16 cellular contexts compared by ENCODE assay signal in genomic region chr13:99065250-99066015, GRCh38.
DNase-seq lines count a peak whose midpoint lies in the region; ATAC-seq and TF ChIP-seq lines count a peak whose summit lies in the region.
"Had no signal": no experiment of that assay in that cellular context is flagged by ENCODE, and none has a peak within 500 bp of the region (broad histone marks: within the 10 kb centered on the region; RNA-seq: fewer than 3 reads in every experiment).

No MANE protein-coding gene starts in this region.

- peaks cover 18% of the 10 kb centered on the region for H3K9me3 Mint-ChIP-seq in activated CD4-positive, alpha-beta T cell treated with anti-CD3 and anti-CD28 coated beads, Interleukin-2, amount 10 ng/mL, durations not matched to agents 24 days and 14 days
- peaks cover 9% of the 10 kb centered on the region for H3K9me3 Mint-ChIP-seq in natural killer cell treated with Interleukin-12 subunit alpha and Interleukin-12 subunit beta and Interleukin-15 and Interleukin-18, amount 100 ng/mL, for 72 hours

- 86% methylated on average over 7 of the region's 7 CpGs for WGBS in mammary epithelial cell (ENCODE audit: low coverage, missing lambda C conversion rate)
- WGBS in testis, 2 donors = 92 to 93% methylated on average over 7 of the region's 7 CpGs

- peak overlapping the region; percentile 58 for H3K27ac Mint-ChIP-seq in activated CD4-positive, alpha-beta T cell treated with anti-CD3 and anti-CD28 coated beads, Interleukin-2, amount 10 ng/mL, durations not matched to agents 24 days and 14 days
- peak overlapping the region; percentile 30 to 68 for H3K27ac Mint-ChIP-seq in natural killer cell treated with Interleukin-12 subunit alpha and Interleukin-12 subunit beta and Interleukin-15 and Interleukin-18, amount 100 ng/mL, for 72 hours

- no peak for ATAC-seq in natural killer cell treated with Interleukin-12 subunit alpha and Interleukin-12 subunit beta and Interleukin-15 and Interleukin-18, amount 100 ng/mL, for 72 hours
- no peak for ATAC-seq in sciatic nerve
- ATAC-seq: HepG2 had no signal

- H3K36me3 Mint-ChIP-seq in activated CD4-positive, alpha-beta T cell treated with anti-CD3 and anti-CD28 coated beads, Interleukin-2, amount 10 ng/mL, durations not matched to agents 24 days and 14 days (ENCODE audit: low read depth) = peaks cover 43% of the 10 kb centered on the region
- H3K36me3 Mint-ChIP-seq in natural killer cell treated with Interleukin-12 subunit alpha and Interleukin-12 subunit beta and Interleukin-15 and Interleukin-18, amount 100 ng/mL, for 72 hours = no peaks in the 10 kb centered on the region

- no peaks in the 10 kb centered on the region for H3F3A ChIP-seq in Loucy (ENCODE audit: low read depth)

- H3K4me3 ChIP-seq in Loucy (ENCODE audit: low read length, poor library complexity, severe bottlenecking) = no peak overlapping the region
- no peak overlapping the region for H3K4me3 ChIP-seq in mammary epithelial cell (replicated peaks in 1 of 3; ENCODE audit: insufficient read depth in 1 of 3, low read depth in 2 of 3, low read length in 3 of 3)
- no peak overlapping the region for H3K4me3 ChIP-seq in testis
- H3K4me3 ChIP-seq: right lobe of liver had no signal

- no peaks in the 10 kb centered on the region for H3K27me3 Mint-ChIP-seq in activated CD4-positive, alpha-beta T cell treated with anti-CD3 and anti-CD28 coated beads, Interleukin-2, amount 10 ng/mL, durations not matched to agents 24 days and 14 days
- peaks cover 0 to 8% of the 10 kb centered on the region in 2 donors for H3K27me3 Mint-ChIP-seq in natural killer cell treated with Interleukin-12 subunit alpha and Interleukin-12 subunit beta and Interleukin-15 and Interleukin-18, amount 100 ng/mL, for 72 hours

- no peak for DNase-seq in activated CD4-positive, alpha-beta T cell treated with anti-CD3 and anti-CD28 coated beads, Interleukin-2, amount 10 ng/mL, durations not matched to agents 24 days and 14 days
- DNase-seq in activated CD4-positive, alpha-beta T cell treated with anti-CD3 and anti-CD28 coated beads, Interleukin-2, amount 50 U/mL, for 4 hours = no peak
- DNase-seq in mammary epithelial cell (peak; percentile 61), testis (no peak), GM03348 (ENCODE audit: low spot score) (no peak), sciatic nerve (ENCODE audit: low spot score) (no peak)
- no peak for DNase-seq in natural killer cell treated with Interleukin-12 subunit alpha and Interleukin-12 subunit beta and Interleukin-15 and Interleukin-18, amount 100 ng/mL, for 72 hours (ENCODE audit: low spot score)
- DNase-seq: aorta; COR-L47; cortex of kidney; NK-92 treated with Interleukin-12 subunit alpha and Interleukin-12 subunit beta, amount 100 ng/mL, for 24 hours; right lobe of liver; SHP77; stimulated activated CD4-positive, alpha-beta T cell treated with anti-CD3 and anti-CD28 coated beads, Interleukin-4, amount 100 ng/mL, for 4 hours had no signal

- H3K9ac ChIP-seq in Loucy (ENCODE audit: low read depth, low read length, poor library complexity, severe bottlenecking) (no peak overlapping the region), mammary epithelial cell (ENCODE audit: insufficient read depth, low read length) (no peak overlapping the region)

- H2AFZ ChIP-seq in Loucy (ENCODE audit: low read length) = no peak overlapping the region
- no peak overlapping the region for H2AFZ ChIP-seq in mammary epithelial cell (ENCODE audit: low read depth, low read length)

- dilution Hi-C loops in mammary epithelial cell (cut with HindIII; ENCODE audit: low sequenced_read_pairs) = no loop called here

- H3K4me1 Mint-ChIP-seq in activated CD4-positive, alpha-beta T cell treated with anti-CD3 and anti-CD28 coated beads, Interleukin-2, amount 10 ng/mL, durations not matched to agents 24 days and 14 days = peaks cover 57% of the 10 kb centered on the region
- H3K4me1 Mint-ChIP-seq in natural killer cell treated with Interleukin-12 subunit alpha and Interleukin-12 subunit beta and Interleukin-15 and Interleukin-18, amount 100 ng/mL, for 72 hours (ENCODE audit: low read depth in 2 of 2) = peaks cover 31 to 33% of the 10 kb centered on the region in 2 donors

- CTCF ChIA-PET in mammary epithelial cell (lab: Charles Lee; ENCODE audit: low non-redundant PET) = interaction anchor here (0.6 kb wide), 2 partner anchors 18 to 19 kb away, joined by 3 to 4 read pairs; no protein-coding TSS in a partner anchor

- TF ChIP-seq POLR2A in testis (IDR thresholded peaks at IDR 0.05) = no peak

- H3K4me2 ChIP-seq in Loucy (ENCODE audit: low read depth, low read length, poor library complexity, severe bottlenecking) = peak overlapping the region; percentile 53
- no peak overlapping the region for H3K4me2 ChIP-seq in mammary epithelial cell (ENCODE audit: insufficient read depth, low read depth, low read length)

- H4K20me1 ChIP-seq in Loucy (ENCODE audit: insufficient read depth, low read length, poor library complexity, severe bottlenecking) (no peaks in the 10 kb centered on the region), mammary epithelial cell (ENCODE audit: insufficient read depth, low read length) (no peaks in the 10 kb centered on the region)

- BruUV-seq in mammary epithelial cell (replicated peaks; lab: Mats Ljungman, UMichigan) = no TSS peak

- peaks cover 8% of the 10 kb centered on the region for H3K4me1 ChIP-seq in Loucy (ENCODE audit: insufficient read depth, low read length, poor library complexity, severe bottlenecking)
- peaks cover 45% of the 10 kb centered on the region for H3K4me1 ChIP-seq in mammary epithelial cell (ENCODE audit: insufficient read depth, low read length)
- no peaks in the 10 kb centered on the region for H3K4me1 ChIP-seq in testis

- no peak for TF ChIP-seq CTCF in Loucy (conservative IDR thresholded peaks at IDR 0.05; ENCODE audit: low read length)
- no peak for TF ChIP-seq CTCF in mammary epithelial cell (conservative IDR thresholded peaks at IDR 0.05 in 1 of 2, IDR thresholded peaks at IDR 0.05 in 1 of 2; ENCODE audit: extremely low read depth in 1 of 2, insufficient read depth in 1 of 2, low read depth in 1 of 2, low read length in 2 of 2)
- TF ChIP-seq CTCF in testis (IDR thresholded peaks at IDR 0.05) = no peak

- H3K27me3 ChIP-seq in Loucy (ENCODE audit: insufficient read depth, low read length, poor library complexity, severe bottlenecking) (no peaks in the 10 kb centered on the region), mammary epithelial cell (ENCODE audit: insufficient read depth, low read length) (no peaks in the 10 kb centered on the region), testis (no peaks in the 10 kb centered on the region)
- H3K27me3 ChIP-seq: right lobe of liver had no signal

- H3K27ac ChIP-seq in mammary epithelial cell (ENCODE audit: insufficient read depth, low read depth, low read length) (no peak overlapping the region), testis (no peak overlapping the region)

- H3K9me2 ChIP-seq in Loucy (replicated peaks; ENCODE audit: low read depth, low read length) = no peaks in the 10 kb centered on the region

- H3K36me3 ChIP-seq in Loucy (ENCODE audit: insufficient read depth, low read length) (no peaks in the 10 kb centered on the region), mammary epithelial cell (ENCODE audit: insufficient read depth, low read length) (no peaks in the 10 kb centered on the region), testis (ENCODE audit: low read depth, missing control alignments) (no peaks in the 10 kb centered on the region)
- H3K36me3 ChIP-seq: right lobe of liver had no signal

- peak overlapping the region; percentile 26 for H3K4me3 Mint-ChIP-seq in activated CD4-positive, alpha-beta T cell treated with anti-CD3 and anti-CD28 coated beads, Interleukin-2, amount 10 ng/mL, durations not matched to agents 24 days and 14 days
- H3K4me3 Mint-ChIP-seq in natural killer cell treated with Interleukin-12 subunit alpha and Interleukin-12 subunit beta and Interleukin-15 and Interleukin-18, amount 100 ng/mL, for 72 hours = peak overlapping the region; percentile 24

- in situ Hi-C loops in mammary epithelial cell (cut with MboI; ENCODE audit: low sequenced_read_pairs in 2 of 2) = no loop called here

- intact Hi-C loops in activated CD4-positive, alpha-beta T cell treated with anti-CD3 and anti-CD28 coated beads, Interleukin-2, amount 10 ng/mL, durations not matched to agents 24 days and 14 days (cut with micrococcal nuclease) = loop anchor here (1.0 to 2.0 kb wide), 2 partner anchors 9 to 15 kb away; no protein-coding TSS in a partner anchor
- intact Hi-C loops in mammary epithelial cell (cut with micrococcal nuclease) = loop anchor here (2.0 to 5.0 kb wide), 2 partner anchors 21 to 87 kb away; no protein-coding TSS in a partner anchor
- intact Hi-C loops in testis (cut with DNase I; ENCODE audit: low total_unique reads) = no loop called here
- intact Hi-C loops in sciatic nerve (cut with DNase I) = no loop called here

- H3K9me3 ChIP-seq in Loucy (ENCODE audit: insufficient read depth, low read depth, low read length) (no peaks in the 10 kb centered on the region), mammary epithelial cell (replicated peaks; ENCODE audit: insufficient read depth, low read length) (peaks cover 6% of the 10 kb centered on the region), testis (no peaks in the 10 kb centered on the region)
- H3K9me3 ChIP-seq: right lobe of liver had no signal

- H3K79me2 ChIP-seq in Loucy (ENCODE audit: insufficient read depth, low read length) = no peaks in the 10 kb centered on the region
- H3K79me2 ChIP-seq in mammary epithelial cell (ENCODE audit: insufficient read depth, low read length) = peaks cover 72% of the 10 kb centered on the region

Comparison
In these comparisons a context has a peak if more than half of its experiments do, and no peak if none do; other contexts are left out.
1. intact Hi-C loops: an anchor here in activated CD4-positive, alpha-beta T cell treated with anti-CD3 and anti-CD28 coated beads, Interleukin-2, amount 10 ng/mL, durations not matched to agents 24 days and 14 days (1.0 to 2.0 kb wide) and mammary epithelial cell (2.0 to 5.0 kb wide); none called in testis and sciatic nerve.